In genomic region chr13:28093871-28094270, GRCh38 we compare ENCODE assay signal across 18 cellular contexts. TPM values are rescaled to one million over a fixed set of nuclear protein-coding genes. Genes with fewer than 3 reads are reported as not detected.
A peak's percentile ranks its signal among the peaks of the same experiment; 100 is the strongest.
DNase-seq lines count a peak whose midpoint lies in the region; FAIRE-seq and TF ChIP-seq lines count a peak whose summit lies in the region.
"Had no signal": no experiment of that assay in that cellular context is flagged by ENCODE, and none has a peak within 500 bp of the region (broad histone marks: within the 10 kb centered on the region; RNA-seq: fewer than 3 reads in every experiment).

No MANE protein-coding gene starts in this region.

- H3K27me3 Mint-ChIP-seq in CD14-positive monocyte (ENCODE audit: low read depth in 3 of 3): peaks cover 0 to 1% (median 0%) of the 10 kb centered on the region in 3 donors
- H3K27me3 Mint-ChIP-seq in dendritic cell treated with granulocyte-macrophage colony-stimulating factor and Interleukin-4, amounts not matched to agents 40 ng/mL and 50 ng/mL, for 4 days: peaks cover 4% of the 10 kb centered on the region
- H3K27me3 Mint-ChIP-seq in chondrocyte (ENCODE audit: low read depth): peaks cover 52% of the 10 kb centered on the region

- no peak for FAIRE-seq in frontal cortex (lab: Jason Lieb, UNC)
- FAIRE-seq: H1 had no signal

- H3K4me3 ChIP-seq in OCI-LY3 (ENCODE audit: low read length): no peak overlapping the region

- peak overlapping the region; percentile 49; the same call in 1 of the 2 replicates for H2AFZ ChIP-seq in OCI-LY3 (ENCODE audit: low read depth, low read length)

- H3K36me3 Mint-ChIP-seq in CD14-positive monocyte (no peaks in the 10 kb centered on the region), chondrocyte (ENCODE audit: low read depth) (peaks cover 2% of the 10 kb centered on the region)
- H3K36me3 Mint-ChIP-seq in dendritic cell treated with granulocyte-macrophage colony-stimulating factor and Interleukin-4, amounts not matched to agents 40 ng/mL and 50 ng/mL, for 4 days (ENCODE audit: low read depth): no peaks in the 10 kb centered on the region

- no peak overlapping the region for H3K4me2 ChIP-seq in OCI-LY3 (ENCODE audit: low read length)

- DNase-seq in CD14-positive monocyte (ENCODE audit: low spot score) (no peak), Kasumi-1 (lab: John Stamatoyannopoulos, UW) (peak; percentile 29 to 50), NCI-H526 (lab: John Stamatoyannopoulos, UW) (no peak), chondrocyte (ENCODE audit: low spot score) (no peak), frontal cortex (ENCODE audit: low spot score in 2 of 2) (no peak)
- no peak for DNase-seq in stimulated activated CD4-positive, alpha-beta T cell treated with anti-CD3 and anti-CD28 coated beads, Interleukin-12 subunit alpha, Interleukin-12 subunit beta, amount 100 ng/mL, for 4 hours
- DNase-seq: DMS 273 treated with DMSO at 0.1 percent for 48 hours, HFFc6, NCI-H1105, NCI-H187, NCI-H446, NCI-H774, T-helper 17 cell had no signal

- H3K9me3 Mint-ChIP-seq in CD14-positive monocyte (peaks cover 0 to 4% (median 0%) of the 10 kb centered on the region in 7 donors), chondrocyte (ENCODE audit: low read depth) (peaks cover 5% of the 10 kb centered on the region)
- H3K9me3 Mint-ChIP-seq in dendritic cell treated with granulocyte-macrophage colony-stimulating factor and Interleukin-4, amounts not matched to agents 40 ng/mL and 50 ng/mL, for 4 days: no peaks in the 10 kb centered on the region

- TF ChIP-seq CTCF in CD14-positive monocyte (IDR thresholded peaks at IDR 0.05) (no peak), OCI-LY3 (IDR thresholded peaks at IDR 0.05; ENCODE audit: low read depth, low read length) (no peak), chondrocyte (IDR thresholded peaks at IDR 0.05) (no peak)

- peak overlapping the region in 6 of 7 donors; percentile 48 to 80 (median 72) for H3K27ac Mint-ChIP-seq in CD14-positive monocyte
- peak overlapping the region; percentile 9 for H3K27ac Mint-ChIP-seq in dendritic cell treated with granulocyte-macrophage colony-stimulating factor and Interleukin-4, amounts not matched to agents 40 ng/mL and 50 ng/mL, for 4 days
- H3K27ac Mint-ChIP-seq in chondrocyte (ENCODE audit: unreplicated experiment): no peak overlapping the region
- H3K27ac Mint-ChIP-seq: HFFc6, T-helper 17 cell had no signal

- peaks cover 56% of the 10 kb centered on the region for H3K4me1 Mint-ChIP-seq in CD14-positive monocyte
- peaks cover 42% of the 10 kb centered on the region for H3K4me1 Mint-ChIP-seq in dendritic cell treated with granulocyte-macrophage colony-stimulating factor and Interleukin-4, amounts not matched to agents 40 ng/mL and 50 ng/mL, for 4 days (ENCODE audit: low read depth)
- H3K4me1 Mint-ChIP-seq in chondrocyte (ENCODE audit: low read depth): no peaks in the 10 kb centered on the region
- H3K4me1 Mint-ChIP-seq: T-helper 17 cell had no signal

- intact Hi-C loops in CD14-positive monocyte (cut with micrococcal nuclease): loop anchor here in 1 of 2 donors (5.0 kb wide), 1 partner anchor 37 kb away; no protein-coding TSS in a partner anchor
- intact Hi-C loops in dendritic cell treated with granulocyte-macrophage colony-stimulating factor and Interleukin-4, amounts not matched to agents 40 ng/mL and 50 ng/mL, for 4 days (cut with micrococcal nuclease): no loop called here

- no peaks in the 10 kb centered on the region for H3K36me3 ChIP-seq in OCI-LY3 (replicated peaks; ENCODE audit: low read depth, low read length)

- H3K9ac ChIP-seq in OCI-LY3 (ENCODE audit: low read length): no peak overlapping the region

- no peaks in the 10 kb centered on the region for H4K20me1 ChIP-seq in OCI-LY3 (ENCODE audit: insufficient read depth, low read length)

- H3K4me1 ChIP-seq in OCI-LY3 (ENCODE audit: low read length): peaks cover 7% of the 10 kb centered on the region

- no peaks in the 10 kb centered on the region for H3K9me3 ChIP-seq in OCI-LY3 (ENCODE audit: insufficient read depth, low read length)

- no peak overlapping the region for H3K27ac ChIP-seq in OCI-LY3 (ENCODE audit: low read length)
- H3K27ac ChIP-seq: RWPE1 had no signal

- peaks cover 13% of the 10 kb centered on the region; the same call in 1 of the 2 replicates for H3K27me3 ChIP-seq in OCI-LY3 (ENCODE audit: low read depth, low read length)

- no peaks in the 10 kb centered on the region for H3K79me2 ChIP-seq in OCI-LY3 (ENCODE audit: low read length)

- peak overlapping the region in 1 of 2 donors; percentile 65 for H3K4me3 Mint-ChIP-seq in CD14-positive monocyte
- H3K4me3 Mint-ChIP-seq in dendritic cell treated with granulocyte-macrophage colony-stimulating factor and Interleukin-4, amounts not matched to agents 40 ng/mL and 50 ng/mL, for 4 days: no peak overlapping the region
- no peak overlapping the region for H3K4me3 Mint-ChIP-seq in chondrocyte (ENCODE audit: unreplicated experiment)
- H3K4me3 Mint-ChIP-seq: HFFc6, T-helper 17 cell had no signal

RNA-seq across cellular contexts. Expression of gene FLT3, which starts 6.5 kb away (rescaled TPM):
- 1 to 10 TPM; 2.1 to 3.7 TPM for polyA plus RNA-seq in CD14-positive monocyte
- total RNA-seq in chondrocyte (not detected in 3 replicates), frontal cortex (3.7 TPM)
- total RNA-seq: HFFc6, SK-MEL-5 had no signal

RNA-seq across cellular contexts. Expression of gene PAN3, which starts 44.5 kb away (rescaled TPM):
- 1 to 10 TPM; 3.0 to 3.2 TPM for polyA plus RNA-seq in CD14-positive monocyte
- total RNA-seq in chondrocyte (18.1 to 19.0 TPM (median 18.7 TPM) in 3 replicates), frontal cortex (41.6 TPM)

Comparison
In these comparisons a context has a peak if more than half of its experiments do, and no peak if none do; other contexts are left out.
1. DNase-seq: peak in Kasumi-1 (2 of 2); none in CD14-positive monocyte (single experiment), NCI-H526 (0 of 2), chondrocyte (single experiment), stimulated activated CD4-positive, alpha-beta T cell treated with anti-CD3 and anti-CD28 coated beads, Interleukin-12 subunit alpha, Interleukin-12 subunit beta, amount 100 ng/mL, for 4 hours (single experiment) and frontal cortex (0 of 2).